Comparison of ENCODE assay signal across 18 cellular contexts in the genomic region with DNA sequence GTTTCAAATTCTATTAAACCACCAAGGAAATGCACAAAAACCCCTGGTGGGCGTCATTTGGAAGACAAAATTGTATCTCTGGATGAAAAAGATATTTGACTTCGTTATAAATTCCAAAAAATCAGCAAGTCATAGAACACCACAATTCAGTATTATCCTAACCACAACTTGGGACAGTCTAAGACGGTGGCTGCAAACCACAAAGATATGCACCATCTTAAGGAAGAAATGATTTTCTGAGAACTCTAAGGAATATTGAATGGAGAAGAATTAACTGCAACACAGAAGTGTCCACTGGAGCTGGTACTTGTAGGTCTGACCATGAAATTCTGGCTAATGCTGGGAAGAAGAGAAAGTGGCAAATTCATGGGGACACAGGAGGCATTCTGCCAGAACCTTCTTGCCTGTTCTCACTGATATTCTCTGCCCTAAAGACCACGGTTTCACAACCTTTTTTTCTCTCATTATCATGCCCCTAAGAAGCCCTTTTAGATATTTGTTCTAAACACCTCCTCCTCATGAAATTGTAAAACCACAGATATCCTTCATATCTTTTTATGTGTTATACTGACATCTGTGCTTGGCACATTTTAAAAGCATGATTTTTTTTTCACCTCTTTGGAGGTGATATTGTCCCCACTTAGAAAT.
DNase-seq lines count a peak whose midpoint lies in the region; ATAC-seq, FAIRE-seq and TF ChIP-seq lines count a peak whose summit lies in the region.
"Had no signal": no experiment of that assay in that cellular context is flagged by ENCODE, and none has a peak within 500 bp of the region (broad histone marks: within the 10 kb centered on the region; RNA-seq: fewer than 3 reads in every experiment).

No MANE protein-coding gene starts in this region.

- no TSS peak for BruUV-seq in HepG2 (replicated peaks; lab: Mats Ljungman, UMichigan)

- H2AFZ ChIP-seq in HepG2 (ENCODE audit: low read length) = no peak overlapping the region

- in situ Hi-C loops in GM13976 (cut with MboI; ENCODE audit: low sequenced_read_pairs, unreplicated experiment) (no loop called here), HepG2 (cut with HindIII; ENCODE audit: extremely low pct_ligation_motif_present, low pct_unique_long_range_greater_than_20kb) (no loop called here), brain microvascular endothelial cell (cut with HindIII; ENCODE audit: low pct_ligation_motif_present, low sequenced_read_pairs) (no loop called here)

- peaks cover 0 to 58% (median 19%) of the 10 kb centered on the region in 11 experiments; a peak in 12 of 22 replicates for H4K20me1 ChIP-seq in BLaER1 treated with 17β-estradiol and CSF1 and Interleukin-3, amounts not matched to agents 10 nM and 100 nM
- H4K20me1 ChIP-seq in HepG2 (ENCODE audit: insufficient read depth, low read length) = no peaks in the 10 kb centered on the region

- no peaks in the 10 kb centered on the region for H3K79me2 ChIP-seq in HepG2 (ENCODE audit: insufficient read depth, low read length)

- no peak overlapping the region for H3K4me3 ChIP-seq in BLaER1 treated with 17β-estradiol and CSF1 and Interleukin-3, amounts not matched to agents 10 nM and 100 nM
- H3K4me3 ChIP-seq in HepG2 (replicated peaks in 1 of 3; ENCODE audit: insufficient read depth in 1 of 3, low read depth in 2 of 3, low read length in 3 of 3) = no peak overlapping the region
- no peak overlapping the region for H3K4me3 ChIP-seq in brain microvascular endothelial cell (ENCODE audit: low read depth, low read length)
- H3K4me3 ChIP-seq: SJSA1, tibial artery had no signal

- POLR2A ChIA-PET in HepG2 (lab: Yijun Ruan, JAX) = no interaction called here

- no peaks in the 10 kb centered on the region for H3K27me3 ChIP-seq in BLaER1 treated with 17β-estradiol and CSF1 and Interleukin-3, amounts not matched to agents 10 nM and 100 nM
- H3K27me3 ChIP-seq in HepG2 (ENCODE audit: control insufficient read depth in 1 of 2, insufficient read depth in 2 of 2, low read length in 2 of 2) (peaks cover 0 to 4% of the 10 kb centered on the region in 2 experiments; a peak in 1 of 5 replicates), brain microvascular endothelial cell (replicated peaks) (no peaks in the 10 kb centered on the region)
- H3K27me3 ChIP-seq: neutrophil, SJSA1, tibial artery had no signal

- H3K4me2 ChIP-seq in BLaER1 treated with 17β-estradiol and CSF1 and Interleukin-3, amounts not matched to agents 10 nM and 100 nM = peak overlapping the region; percentile 54 to 78 (median 67); a peak in 21 of 22 replicates
- no peak overlapping the region for H3K4me2 ChIP-seq in HepG2 (ENCODE audit: low read depth, low read length)

- peak overlapping the region in 6 of 11 experiments; percentile 2 to 58 (median 22); a peak in 6 of 22 replicates for H3K27ac ChIP-seq in BLaER1 treated with 17β-estradiol and CSF1 and Interleukin-3, amounts not matched to agents 10 nM and 100 nM
- H3K27ac ChIP-seq in HepG2 (ENCODE audit: extremely low read length, insufficient read depth, low read length) (no peak overlapping the region), brain microvascular endothelial cell (no peak overlapping the region)
- H3K27ac ChIP-seq: neutrophil, SJSA1, tibial artery had no signal

- H3K36me3 ChIP-seq in BLaER1 treated with 17β-estradiol and CSF1 and Interleukin-3, amounts not matched to agents 10 nM and 100 nM = peaks cover 5 to 82% (median 66%) of the 10 kb centered on the region in 11 experiments; a peak in 20 of 22 replicates
- H3K36me3 ChIP-seq in HepG2 (replicated peaks in 1 of 2; ENCODE audit: control insufficient read depth in 1 of 2, insufficient read depth in 2 of 2, low read length in 2 of 2) (no peaks in the 10 kb centered on the region), brain microvascular endothelial cell (replicated peaks) (no peaks in the 10 kb centered on the region)
- H3K36me3 ChIP-seq: neutrophil, SJSA1, tibial artery had no signal

- H3K9me3 ChIP-seq in BLaER1 treated with 17β-estradiol and CSF1 and Interleukin-3, amounts not matched to agents 10 nM and 100 nM (replicated peaks in 1 of 11) = peaks cover 14 to 32% (median 22%) of the 10 kb centered on the region in 11 experiments; a peak in 21 of 22 replicates
- no peaks in the 10 kb centered on the region for H3K9me3 ChIP-seq in HepG2 (ENCODE audit: low read length)
- H3K9me3 ChIP-seq: neutrophil, SJSA1, tibial artery had no signal

- CTCF ChIA-PET in HepG2 (lab: Yijun Ruan, JAX; ENCODE audit: low intra/inter-chr PET ratio, low total read pairs) = no interaction called here

- TF ChIP-seq EP300 in HepG2 (IDR thresholded peaks at IDR 0.05; ENCODE audit: low read depth in 2 of 2, low read length in 2 of 2) = no peak
- TF ChIP-seq EP300 in HepG2 (CRISPR knock-in tag; IDR thresholded peaks at IDR 0.05; ENCODE audit: borderline replicate concordance) = no peak

- DNase-seq in GM13976 (ENCODE audit: low spot score) (peak; percentile 44), cerebellar cortex (ENCODE audit: low spot score) (peak; percentile 52), HepG2 (ENCODE audit: low spot score) (no peak), brain microvascular endothelial cell (no peak), foreskin melanocyte (no peak), NCI-H526 (lab: John Stamatoyannopoulos, UW) (no peak)
- DNase-seq: activated CD4-positive, alpha-beta T cell treated with anti-CD3 and anti-CD28 coated beads for 4 hours; NCI-H1930; NCI-H510A; stimulated activated CD4-positive, alpha-beta T cell treated with anti-CD3 and anti-CD28 coated beads, Interleukin-4, amount 100 ng/mL, for 24 hours; stimulated activated CD8-positive, alpha-beta memory T cell treated with anti-CD3 and anti-CD28 coated beads, Interleukin-4, amount 100 ng/mL, for 48 hours; T1000; tibial artery had no signal

- intact Hi-C loops in HepG2 (cut with micrococcal nuclease; ENCODE audit: unreplicated experiment) = no loop called here

- H3K4me1 ChIP-seq in BLaER1 treated with 17β-estradiol and CSF1 and Interleukin-3, amounts not matched to agents 10 nM and 100 nM = peaks cover 35 to 45% (median 37%) of the 10 kb centered on the region in 10 experiments
- H3K4me1 ChIP-seq in HepG2 (ENCODE audit: insufficient read depth, low read length) = no peaks in the 10 kb centered on the region
- H3K4me1 ChIP-seq: SJSA1, tibial artery had no signal

- no peak overlapping the region for H3K9ac ChIP-seq in BLaER1 treated with 17β-estradiol and CSF1 and Interleukin-3, amounts not matched to agents 10 nM and 100 nM
- H3K9ac ChIP-seq in HepG2 (ENCODE audit: insufficient read depth, low read depth, low read length) = no peak overlapping the region

- peak; percentile 59 for ATAC-seq in HG03432 (IDR thresholded peaks at IDR 0.05; ENCODE audit: unreplicated experiment)
- ATAC-seq in HepG2 = no peak

- no peak for TF ChIP-seq CTCF in GM13976 (IDR thresholded peaks at IDR 0.05; ENCODE audit: borderline replicate concordance, control extremely low read depth, extremely low read depth, insufficient read depth, missing control alignments)
- TF ChIP-seq CTCF in HepG2 (CRISPR knock-in tag; IDR thresholded peaks at IDR 0.05) = no peak
- no peak for TF ChIP-seq CTCF in brain microvascular endothelial cell (IDR thresholded peaks at IDR 0.05; ENCODE audit: low read depth, low read length, missing control alignments)

- TF ChIP-seq POLR2A in HepG2 (IDR thresholded peaks at IDR 0.05; ENCODE audit: insufficient read depth in 1 of 2, low read depth in 2 of 2, low read length in 2 of 2) = no peak

- no peak for TF ChIP-seq RAD21 in HepG2 (CRISPR knock-in tag; IDR thresholded peaks at IDR 0.05)

- no peak for FAIRE-seq in HepG2 (lab: Jason Lieb, UNC)
- FAIRE-seq: H1 had no signal

- 14% methylated on average over 4 of the region's 4 CpGs for WGBS in HepG2 (ENCODE audit: low lambda C conversion rate)

TF ChIP-seq in HepG2, 621 proteins besides CTCF, POLR2A, EP300 and RAD21 (continues in another document):
- no peak for TF ChIP-seq ZFP90 (CRISPR knock-in tag; IDR thresholded peaks at IDR 0.05; ENCODE audit: borderline replicate concordance)
- TF ChIP-seq FOSL1 (CRISPR knock-in tag; IDR thresholded peaks at IDR 0.05; ENCODE audit: borderline replicate concordance) = no peak
- TF ChIP-seq ARNTL (CRISPR knock-in tag; IDR thresholded peaks at IDR 0.05) = no peak
- no peak for TF ChIP-seq PITX1 (CRISPR knock-in tag; IDR thresholded peaks at IDR 0.05)
- TF ChIP-seq ZMYM3 (CRISPR knock-in tag; IDR thresholded peaks at IDR 0.05) = no peak
- TF ChIP-seq TAF1 (CRISPR knock-in tag; IDR thresholded peaks at IDR 0.05) = no peak
- no peak for TF ChIP-seq ZFY (CRISPR knock-in tag; IDR thresholded peaks at IDR 0.05)
- TF ChIP-seq CBX5 (CRISPR knock-in tag; IDR thresholded peaks at IDR 0.05; ENCODE audit: borderline replicate concordance) = no peak
- no peak for TF ChIP-seq MAFF (IDR thresholded peaks at IDR 0.05; ENCODE audit: low read depth, low read length)
- TF ChIP-seq, protein P1, sequence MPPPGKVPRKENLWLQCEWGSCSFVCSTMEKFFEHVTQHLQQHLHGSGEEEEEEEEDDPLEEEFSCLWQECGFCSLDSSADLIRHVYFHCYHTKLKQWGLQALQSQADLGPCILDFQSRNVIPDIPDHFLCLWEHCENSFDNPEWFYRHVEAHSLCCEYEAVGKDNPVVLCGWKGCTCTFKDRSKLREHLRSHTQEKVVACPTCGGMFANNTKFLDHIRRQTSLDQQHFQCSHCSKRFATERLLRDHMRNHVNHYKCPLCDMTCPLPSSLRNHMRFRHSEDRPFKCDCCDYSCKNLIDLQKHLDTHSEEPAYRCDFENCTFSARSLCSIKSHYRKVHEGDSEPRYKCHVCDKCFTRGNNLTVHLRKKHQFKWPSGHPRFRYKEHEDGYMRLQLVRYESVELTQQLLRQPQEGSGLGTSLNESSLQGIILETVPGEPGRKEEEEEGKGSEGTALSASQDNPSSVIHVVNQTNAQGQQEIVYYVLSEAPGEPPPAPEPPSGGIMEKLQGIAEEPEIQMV (CRISPR knock-in tag; IDR thresholded peaks at IDR 0.05; ENCODE audit: low read depth) = no peak
- TF ChIP-seq ZNF530 (CRISPR knock-in tag; IDR thresholded peaks at IDR 0.05; ENCODE audit: low read depth) = no peak
- no peak for TF ChIP-seq POLR2AphosphoS5 (IDR thresholded peaks at IDR 0.05; ENCODE audit: low read depth, low read length)

Comparison
In these comparisons a context has a peak if more than half of its experiments do, and no peak if none do; other contexts are left out.
1. H3K27ac ChIP-seq: peak in BLaER1 treated with 17β-estradiol and CSF1 and Interleukin-3, amounts not matched to agents 10 nM and 100 nM (6 of 11); none in HepG2 (single experiment) and brain microvascular endothelial cell (single experiment).
2. DNase-seq: peak in GM13976 (single experiment) and cerebellar cortex (single experiment); none in HepG2 (single experiment), brain microvascular endothelial cell (single experiment), foreskin melanocyte (single experiment) and NCI-H526 (0 of 2).